ENCODE assay signal across 8 cellular contexts in genomic region chr1:20100632-20101355, GRCh38. TPM values are rescaled to one million over a fixed set of nuclear protein-coding genes. Genes with fewer than 3 reads are reported as not detected.
DNase-seq lines count a peak whose midpoint lies in the region; ATAC-seq and TF ChIP-seq lines count a peak whose summit lies in the region.

No MANE protein-coding gene starts in this region.

- TF ChIP-seq CTCF in GM12875 (IDR thresholded peaks at IDR 0.05; ENCODE audit: borderline replicate concordance, insufficient read depth, low read depth, low read length): peak; percentile 87
- peak; percentile 73 for TF ChIP-seq CTCF in progenitor cell of endocrine pancreas (IDR thresholded peaks at IDR 0.05; ENCODE audit: unreplicated experiment)

- no peak overlapping the region for H3K4me3 ChIP-seq in GM12875 (ENCODE audit: low read depth, low read length)

- H3K4me1 Mint-ChIP-seq in activated T-cell treated with anti-CD3 and anti-CD28 coated beads, Interleukin-2, amount 50 U/mL, for 72 hours (ENCODE audit: low read depth): peaks cover 9% of the 10 kb centered on the region
- no peaks in the 10 kb centered on the region for H3K4me1 Mint-ChIP-seq in progenitor cell of endocrine pancreas (ENCODE audit: low read depth)

- H3K4me3 Mint-ChIP-seq in activated T-cell treated with anti-CD3 and anti-CD28 coated beads, Interleukin-2, amount 50 U/mL, for 72 hours: no peak overlapping the region
- no peak overlapping the region for H3K4me3 Mint-ChIP-seq in progenitor cell of endocrine pancreas (ENCODE audit: low read depth)

- H3K27ac Mint-ChIP-seq in activated T-cell treated with anti-CD3 and anti-CD28 coated beads, Interleukin-2, amount 50 U/mL, for 72 hours: no peak overlapping the region
- H3K27ac Mint-ChIP-seq in progenitor cell of endocrine pancreas: peak overlapping the region; percentile 62

- DNase-seq in AG08395 (ENCODE audit: low spot score) (peak; percentile 73), NCI-H2196 treated with DMSO at 0.1 percent for 48 hours (lab: John Stamatoyannopoulos, UW; ENCODE audit: unreplicated experiment) (peak; percentile 34), glomerular endothelial cell (ENCODE audit: extremely low read depth, low read depth, low spot score) (peak; percentile 39), progenitor cell of endocrine pancreas (ENCODE audit: low spot score, unreplicated experiment) (peak; percentile 25), SHP77 treated with DMSO at 0.1 percent for 48 hours (lab: John Stamatoyannopoulos, UW) (no peak), NCI-H1048 (lab: John Stamatoyannopoulos, UW) (no peak)
- DNase-seq in activated T-cell treated with anti-CD3 and anti-CD28 coated beads, Interleukin-2, amount 50 U/mL, for 72 hours: peak; percentile 41 to 50

- peak; percentile 55 to 62 for ATAC-seq in activated T-cell treated with anti-CD3 and anti-CD28 coated beads, Interleukin-2, amount 50 U/mL, for 72 hours (replicated peaks in 1 of 2)

- H3K36me3 Mint-ChIP-seq in activated T-cell treated with anti-CD3 and anti-CD28 coated beads, Interleukin-2, amount 50 U/mL, for 72 hours (ENCODE audit: insufficient read depth in 2 of 2): no peaks in the 10 kb centered on the region
- H3K36me3 Mint-ChIP-seq in progenitor cell of endocrine pancreas (ENCODE audit: insufficient read depth): no peaks in the 10 kb centered on the region

- peaks cover 9% of the 10 kb centered on the region for H3K27me3 Mint-ChIP-seq in activated T-cell treated with anti-CD3 and anti-CD28 coated beads, Interleukin-2, amount 50 U/mL, for 72 hours (ENCODE audit: low read depth)
- peaks cover 19% of the 10 kb centered on the region for H3K27me3 Mint-ChIP-seq in progenitor cell of endocrine pancreas

- no peaks in the 10 kb centered on the region for H3K9me3 Mint-ChIP-seq in activated T-cell treated with anti-CD3 and anti-CD28 coated beads, Interleukin-2, amount 50 U/mL, for 72 hours
- H3K9me3 Mint-ChIP-seq in progenitor cell of endocrine pancreas (ENCODE audit: low read depth): peaks cover 11% of the 10 kb centered on the region

RNA-seq across cellular contexts. Expression of gene PLA2G2D, which starts 18.5 kb away (rescaled TPM):
- total RNA-seq in activated T-cell treated with anti-CD3 and anti-CD28 coated beads, Interleukin-2, amount 50 U/mL, for 72 hours: not detected
- total RNA-seq in glomerular endothelial cell: not detected in 2 replicates
- not detected in 2 replicates for total RNA-seq in progenitor cell of endocrine pancreas

RNA-seq across cellular contexts. Expression of gene PLA2G5, which starts 30.8 kb away (rescaled TPM):
- total RNA-seq in activated T-cell treated with anti-CD3 and anti-CD28 coated beads, Interleukin-2, amount 50 U/mL, for 72 hours: not detected
- total RNA-seq in glomerular endothelial cell (0.70 TPM in 1 of 2 replicates, not detected in the other), progenitor cell of endocrine pancreas (not detected in 2 replicates)

RNA-seq across cellular contexts. Expression of gene PLA2G2F, which starts 38.3 kb away (rescaled TPM):
- total RNA-seq in activated T-cell treated with anti-CD3 and anti-CD28 coated beads, Interleukin-2, amount 50 U/mL, for 72 hours: not detected
- total RNA-seq in glomerular endothelial cell: not detected in 2 replicates
- not detected in 2 replicates for total RNA-seq in progenitor cell of endocrine pancreas

Comparison
In these comparisons a context has a peak if more than half of its experiments do, and no peak if none do; other contexts are left out.
1. DNase-seq: peak in AG08395 (single experiment), NCI-H2196 treated with DMSO at 0.1 percent for 48 hours (single experiment), activated T-cell treated with anti-CD3 and anti-CD28 coated beads, Interleukin-2, amount 50 U/mL, for 72 hours (2 of 2), glomerular endothelial cell (single experiment) and progenitor cell of endocrine pancreas (single experiment); none in SHP77 treated with DMSO at 0.1 percent for 48 hours (single experiment) and NCI-H1048 (single experiment).